8 cellular contexts compared by ENCODE assay signal in genomic region chr14:20855652-20856291, GRCh38. TPM values are rescaled to one million over a fixed set of nuclear protein-coding genes. Genes with fewer than 3 reads are reported as not detected.
DNase-seq lines count a peak whose midpoint lies in the region; ATAC-seq and TF ChIP-seq lines count a peak whose summit lies in the region.

No MANE protein-coding gene starts in this region.

- ATAC-seq in HCT116 = peak; percentile 96
- ATAC-seq in T-cell (replicated peaks in 1 of 4) = peak; percentile 60 to 90 (median 78)
- peak; percentile 94 for ATAC-seq in left colon
- ATAC-seq in stimulated activated memory B cell treated with anti-CD40 and anti-IgM and Interleukin-4, amounts not matched to agents 10 μg/mL and 1 μg/mL and 100 μg/mL, for 72 hours = peak; percentile 95

- CTCF ChIA-PET in HCT116 (lab: Charles Lee) (interaction anchor here (0.7 to 2.1 kb wide), 13 partner anchors 11 to 1563 kb away, joined by 3 to 15 read pairs (median 5); no protein-coding TSS in a partner anchor), T-cell (lab: Charles Lee) (interaction anchor here (0.5 to 1.6 kb wide), 8 partner anchors 98 to 159 kb away, joined by 3 to 7 read pairs (median 4); no protein-coding TSS in a partner anchor)

- H3K27me3 Mint-ChIP-seq in T-cell = peaks cover 26 to 31% of the 10 kb centered on the region in 2 donors
- peaks cover 21% of the 10 kb centered on the region for H3K27me3 Mint-ChIP-seq in stimulated activated memory B cell treated with anti-CD40 and anti-IgM and Interleukin-4, amounts not matched to agents 10 μg/mL and 1 μg/mL and 100 μg/mL, for 72 hours

- DNase-seq in activated effector memory CD4-positive, alpha-beta T cell treated with anti-CD3 and anti-CD28 coated beads, Interleukin-2, amount 50 U/mL, for 16 hours = peak; percentile 63
- no peak for DNase-seq in activated effector memory CD4-positive, alpha-beta T cell treated with Interleukin-2 at 50 U/mL for 16 hours
- DNase-seq in HCT116 (ENCODE audit: low read depth, low spot score) = peak; percentile 73
- DNase-seq in MM.1S = peak; percentile 65
- DNase-seq in T-cell = peak in 29 of 34 experiments; percentile 7 to 56 (median 24)
- DNase-seq in cerebellar cortex (ENCODE audit: low spot score) = peak; percentile 54
- peak; percentile 44 to 47 for DNase-seq in left colon

- H3F3A ChIP-seq in MM.1S (ENCODE audit: insufficient read depth, low read length) = no peaks in the 10 kb centered on the region

- TF ChIP-seq CTCF in HCT116 (IDR thresholded peaks at IDR 0.05 in 2 of 3, conservative IDR thresholded peaks at IDR 0.05 in 1 of 3; ENCODE audit: borderline replicate concordance in 1 of 3, insufficient read depth in 1 of 3, low read depth in 2 of 3, low read length in 2 of 3) (peak; percentile 69 to 90 (median 79)), MM.1S (IDR thresholded peaks at IDR 0.05; ENCODE audit: low read length) (peak; percentile 63)

- no peak overlapping the region for H3K4me3 Mint-ChIP-seq in T-cell
- H3K4me3 Mint-ChIP-seq in stimulated activated memory B cell treated with anti-CD40 and anti-IgM and Interleukin-4, amounts not matched to agents 10 μg/mL and 1 μg/mL and 100 μg/mL, for 72 hours = no peak overlapping the region

- H3K9ac ChIP-seq in HCT116 (ENCODE audit: low read length) (no peak overlapping the region), MM.1S (ENCODE audit: low read length) (no peak overlapping the region)

- H3K27ac Mint-ChIP-seq in T-cell = no peak overlapping the region
- H3K27ac Mint-ChIP-seq in stimulated activated memory B cell treated with anti-CD40 and anti-IgM and Interleukin-4, amounts not matched to agents 10 μg/mL and 1 μg/mL and 100 μg/mL, for 72 hours = no peak overlapping the region

- no peaks in the 10 kb centered on the region for H3K9me2 ChIP-seq in HCT116 (ENCODE audit: insufficient read depth)
- H3K9me2 ChIP-seq in MM.1S (replicated peaks; ENCODE audit: insufficient read depth, low read length) = no peaks in the 10 kb centered on the region

- H3K9me3 ChIP-seq in HCT116 (ENCODE audit: control insufficient read depth in 1 of 2, insufficient read depth in 1 of 2, low read depth in 1 of 2, low read length in 2 of 2) (no peaks in the 10 kb centered on the region), MM.1S (replicated peaks; ENCODE audit: insufficient read depth, low read length) (no peaks in the 10 kb centered on the region)

- H3K9me3 Mint-ChIP-seq in T-cell = no peaks in the 10 kb centered on the region
- no peaks in the 10 kb centered on the region for H3K9me3 Mint-ChIP-seq in stimulated activated memory B cell treated with anti-CD40 and anti-IgM and Interleukin-4, amounts not matched to agents 10 μg/mL and 1 μg/mL and 100 μg/mL, for 72 hours

- H3K27me3 ChIP-seq in HCT116 (ENCODE audit: insufficient read depth, low read length) = peaks cover 16% of the 10 kb centered on the region; the same call in 1 of the 2 replicates
- H3K27me3 ChIP-seq in MM.1S (replicated peaks; ENCODE audit: insufficient read depth, low read length) = no peaks in the 10 kb centered on the region

- no peak overlapping the region for H3K27ac ChIP-seq in HCT116 (ENCODE audit: low read depth, low read length)
- no peak overlapping the region for H3K27ac ChIP-seq in MM.1S (ENCODE audit: low read length)

- H3K4me1 Mint-ChIP-seq in T-cell = peaks cover 0 to 3% (median 3%) of the 10 kb centered on the region in 3 donors
- H3K4me1 Mint-ChIP-seq in stimulated activated memory B cell treated with anti-CD40 and anti-IgM and Interleukin-4, amounts not matched to agents 10 μg/mL and 1 μg/mL and 100 μg/mL, for 72 hours = peaks cover 11% of the 10 kb centered on the region

- no peaks in the 10 kb centered on the region for H3K36me3 Mint-ChIP-seq in T-cell
- no peaks in the 10 kb centered on the region for H3K36me3 Mint-ChIP-seq in stimulated activated memory B cell treated with anti-CD40 and anti-IgM and Interleukin-4, amounts not matched to agents 10 μg/mL and 1 μg/mL and 100 μg/mL, for 72 hours

- H3K4me3 ChIP-seq in HCT116 (replicated peaks in 1 of 2; ENCODE audit: low read depth in 1 of 2, low read length in 2 of 2) (no peak overlapping the region), MM.1S (ENCODE audit: low read length) (no peak overlapping the region)

- no peaks in the 10 kb centered on the region for H3K36me3 ChIP-seq in HCT116 (ENCODE audit: control insufficient read depth in 1 of 2, insufficient read depth in 2 of 2, low read length in 2 of 2)
- no peaks in the 10 kb centered on the region for H3K36me3 ChIP-seq in MM.1S (replicated peaks; ENCODE audit: insufficient read depth, low read length)

- BruUV-seq in HCT116 (replicated peaks; lab: Mats Ljungman, UMichigan) = no TSS peak

- H3K4me2 ChIP-seq in HCT116 (ENCODE audit: low read length) = peak overlapping the region; percentile 23
- H3K4me2 ChIP-seq in MM.1S (ENCODE audit: low read depth, low read length) = 0 out of 2 replicates have a peak overlapping the region, but pooled peaks have one; percentile 27

- peak; percentile 86 for TF ChIP-seq RAD21 in HCT116 (IDR thresholded peaks at IDR 0.05; ENCODE audit: low read depth)

- RAD21 ChIA-PET in HCT116 (lab: Charles Lee; ENCODE audit: low non-redundant PET in 1 of 2, low total read pairs in 2 of 2, uncharacterized antibody in 2 of 2, unreplicated experiment in 2 of 2) = interaction anchor here (1.0 to 1.4 kb wide), 2 partner anchors 19 to 159 kb away, joined by 4 to 6 read pairs; no protein-coding TSS in a partner anchor

- H2AFZ ChIP-seq in HCT116 (ENCODE audit: low read depth, low read length, poor library complexity, severe bottlenecking) = peak overlapping the region; percentile 47
- H2AFZ ChIP-seq in MM.1S (ENCODE audit: low read length) = no peak overlapping the region; the same call in 1 of the 2 replicates

- no peaks in the 10 kb centered on the region for H3K79me2 ChIP-seq in HCT116 (ENCODE audit: insufficient read depth, low read length)
- H3K79me2 ChIP-seq in MM.1S (ENCODE audit: low read length) = no peaks in the 10 kb centered on the region

- intact Hi-C loops in HCT116 (cut with micrococcal nuclease) (loop anchor here (1.0 to 10.0 kb wide), 4 partner anchors 19 to 249 kb away; partner anchors contain the start of gene TMEM253), left colon (cut with DNase I, micrococcal nuclease) (loop anchor here in 1 of 2 donors (2.0 to 10.0 kb wide), 3 partner anchors 109 to 187 kb away; partner anchors contain the start of gene RNASE7)

- H3K4me1 ChIP-seq in HCT116 (ENCODE audit: control insufficient read depth in 1 of 2, insufficient read depth in 2 of 2, low read length in 2 of 2) = peaks cover 3 to 5% of the 10 kb centered on the region in 2 experiments; a peak in 2 of 4 replicates
- peaks cover 18% of the 10 kb centered on the region for H3K4me1 ChIP-seq in MM.1S (ENCODE audit: low read length)

- H4K20me1 ChIP-seq in HCT116 (ENCODE audit: insufficient read depth) (no peaks in the 10 kb centered on the region), MM.1S (ENCODE audit: insufficient read depth, low read length) (no peaks in the 10 kb centered on the region)

- TF ChIP-seq POLR2A in HCT116 (IDR thresholded peaks at IDR 0.05; ENCODE audit: borderline replicate concordance, extremely low read depth, insufficient read depth, insufficient read length) = no peak

- POLR2A ChIA-PET in HCT116 (lab: Charles Lee) = no interaction called here
- POLR2A ChIA-PET in T-cell (lab: Charles Lee) = interaction anchor here in 1 of 2 donors (0.6 kb wide), 1 partner anchor 161 kb away, joined by 3 read pairs; no protein-coding TSS in a partner anchor

TF ChIP-seq in HCT116, 20 proteins besides CTCF, POLR2A, EP300 and RAD21:
- TF ChIP-seq SP1 (IDR thresholded peaks at IDR 0.05; ENCODE audit: low read depth) = no peak
- no peak for TF ChIP-seq SIN3A (IDR thresholded peaks at IDR 0.05; ENCODE audit: low read depth)
- no peak for TF ChIP-seq EZH2 (IDR thresholded peaks at IDR 0.05)
- TF ChIP-seq, protein P1, sequence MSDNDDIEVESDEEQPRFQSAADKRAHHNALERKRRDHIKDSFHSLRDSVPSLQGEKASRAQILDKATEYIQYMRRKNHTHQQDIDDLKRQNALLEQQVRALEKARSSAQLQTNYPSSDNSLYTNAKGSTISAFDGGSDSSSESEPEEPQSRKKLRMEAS (IDR thresholded peaks at IDR 0.05) = no peak
- TF ChIP-seq, protein P2, sequence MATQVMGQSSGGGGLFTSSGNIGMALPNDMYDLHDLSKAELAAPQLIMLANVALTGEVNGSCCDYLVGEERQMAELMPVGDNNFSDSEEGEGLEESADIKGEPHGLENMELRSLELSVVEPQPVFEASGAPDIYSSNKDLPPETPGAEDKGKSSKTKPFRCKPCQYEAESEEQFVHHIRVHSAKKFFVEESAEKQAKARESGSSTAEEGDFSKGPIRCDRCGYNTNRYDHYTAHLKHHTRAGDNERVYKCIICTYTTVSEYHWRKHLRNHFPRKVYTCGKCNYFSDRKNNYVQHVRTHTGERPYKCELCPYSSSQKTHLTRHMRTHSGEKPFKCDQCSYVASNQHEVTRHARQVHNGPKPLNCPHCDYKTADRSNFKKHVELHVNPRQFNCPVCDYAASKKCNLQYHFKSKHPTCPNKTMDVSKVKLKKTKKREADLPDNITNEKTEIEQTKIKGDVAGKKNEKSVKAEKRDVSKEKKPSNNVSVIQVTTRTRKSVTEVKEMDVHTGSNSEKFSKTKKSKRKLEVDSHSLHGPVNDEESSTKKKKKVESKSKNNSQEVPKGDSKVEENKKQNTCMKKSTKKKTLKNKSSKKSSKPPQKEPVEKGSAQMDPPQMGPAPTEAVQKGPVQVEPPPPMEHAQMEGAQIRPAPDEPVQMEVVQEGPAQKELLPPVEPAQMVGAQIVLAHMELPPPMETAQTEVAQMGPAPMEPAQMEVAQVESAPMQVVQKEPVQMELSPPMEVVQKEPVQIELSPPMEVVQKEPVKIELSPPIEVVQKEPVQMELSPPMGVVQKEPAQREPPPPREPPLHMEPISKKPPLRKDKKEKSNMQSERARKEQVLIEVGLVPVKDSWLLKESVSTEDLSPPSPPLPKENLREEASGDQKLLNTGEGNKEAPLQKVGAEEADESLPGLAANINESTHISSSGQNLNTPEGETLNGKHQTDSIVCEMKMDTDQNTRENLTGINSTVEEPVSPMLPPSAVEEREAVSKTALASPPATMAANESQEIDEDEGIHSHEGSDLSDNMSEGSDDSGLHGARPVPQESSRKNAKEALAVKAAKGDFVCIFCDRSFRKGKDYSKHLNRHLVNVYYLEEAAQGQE (IDR thresholded peaks at IDR 0.05; ENCODE audit: low read depth) = peak; percentile 45

RNA-seq across cellular contexts. Expression of gene RNASE3, which starts 35.4 kb away (rescaled TPM):
- total RNA-seq in HCT116 (2021; ENCODE audit: unreplicated experiment) = not detected
- polyA plus RNA-seq in HCT116 (2012) = not detected in 2 replicates
- total RNA-seq in T-cell = not detected
- not detected for total RNA-seq in left colon

RNA-seq across cellular contexts. Expression of gene RNASE1, which starts 53.1 kb away (rescaled TPM):
- total RNA-seq in HCT116 (2021; ENCODE audit: unreplicated experiment) = 3.3 TPM
- 5.9 and 6.2 TPM in 2 replicates for polyA plus RNA-seq in HCT116 (2012)
- 1 to 10 TPM in 3 of 5 donors, not detected in 2; 1.5 to 2.3 (median 2.0) TPM for total RNA-seq in T-cell
- total RNA-seq in left colon = 100 to 1,000 TPM; 124 to 420 TPM

Comparison
In these comparisons a context has a peak if more than half of its experiments do, and no peak if none do; other contexts are left out.
1. RNA of gene RNASE1, which starts 53.1 kb away (total RNA-seq): 124 to 420 TPM in left colon; 3.3 TPM in HCT116 (single experiment) and 1.5 to 2.3 TPM in T-cell; every median in the first group is over 10 times any median in the second.
2. Peak in every context shown above with its lines, with median percentiles within 50 percentile points of each other: ATAC-seq.